1 cellular context compared by ENCODE assay signal in the genomic region with DNA sequence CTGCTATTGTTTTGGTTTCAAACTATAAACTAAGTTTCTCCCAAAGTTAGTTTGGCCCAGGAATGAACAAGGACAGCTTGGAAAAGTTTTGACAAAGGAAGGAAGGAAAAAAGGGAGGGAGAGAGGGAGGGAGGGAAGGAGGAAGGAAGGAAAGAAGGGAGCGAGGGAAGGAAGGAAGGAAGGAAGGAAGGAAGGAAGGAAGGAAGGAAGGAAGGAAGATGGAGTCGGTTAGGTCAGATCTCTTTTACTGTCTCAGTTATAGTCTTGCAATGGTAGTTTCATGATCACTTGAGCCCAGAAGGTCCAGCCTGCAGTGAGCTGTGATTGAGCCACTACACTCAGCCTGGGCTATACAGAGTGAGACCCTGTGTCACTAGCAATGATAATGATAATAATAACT.
A peak's percentile ranks its signal among the peaks of the same experiment; 100 is the strongest.
TF ChIP-seq lines count a peak whose summit lies in the region.

No MANE protein-coding gene starts in this region.

TF ChIP-seq in GM12878, 131 proteins besides CTCF, POLR2A, EP300 and RAD21:
- TF ChIP-seq NFIC (IDR thresholded peaks at IDR 0.05; ENCODE audit: low read depth, low read length): no peak
- TF ChIP-seq, protein P1, sequence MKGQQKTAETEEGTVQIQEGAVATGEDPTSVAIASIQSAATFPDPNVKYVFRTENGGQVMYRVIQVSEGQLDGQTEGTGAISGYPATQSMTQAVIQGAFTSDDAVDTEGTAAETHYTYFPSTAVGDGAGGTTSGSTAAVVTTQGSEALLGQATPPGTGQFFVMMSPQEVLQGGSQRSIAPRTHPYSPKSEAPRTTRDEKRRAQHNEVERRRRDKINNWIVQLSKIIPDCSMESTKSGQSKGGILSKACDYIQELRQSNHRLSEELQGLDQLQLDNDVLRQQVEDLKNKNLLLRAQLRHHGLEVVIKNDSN (IDR thresholded peaks at IDR 0.05; ENCODE audit: borderline replicate concordance, extremely low read length, insufficient read depth, low read depth, low read length): no peak
- TF ChIP-seq, protein P2, sequence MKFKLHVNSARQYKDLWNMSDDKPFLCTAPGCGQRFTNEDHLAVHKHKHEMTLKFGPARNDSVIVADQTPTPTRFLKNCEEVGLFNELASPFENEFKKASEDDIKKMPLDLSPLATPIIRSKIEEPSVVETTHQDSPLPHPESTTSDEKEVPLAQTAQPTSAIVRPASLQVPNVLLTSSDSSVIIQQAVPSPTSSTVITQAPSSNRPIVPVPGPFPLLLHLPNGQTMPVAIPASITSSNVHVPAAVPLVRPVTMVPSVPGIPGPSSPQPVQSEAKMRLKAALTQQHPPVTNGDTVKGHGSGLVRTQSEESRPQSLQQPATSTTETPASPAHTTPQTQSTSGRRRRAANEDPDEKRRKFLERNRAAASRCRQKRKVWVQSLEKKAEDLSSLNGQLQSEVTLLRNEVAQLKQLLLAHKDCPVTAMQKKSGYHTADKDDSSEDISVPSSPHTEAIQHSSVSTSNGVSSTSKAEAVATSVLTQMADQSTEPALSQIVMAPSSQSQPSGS (IDR thresholded peaks at IDR 0.05; ENCODE audit: low read length): no peak
- TF ChIP-seq, protein P3, sequence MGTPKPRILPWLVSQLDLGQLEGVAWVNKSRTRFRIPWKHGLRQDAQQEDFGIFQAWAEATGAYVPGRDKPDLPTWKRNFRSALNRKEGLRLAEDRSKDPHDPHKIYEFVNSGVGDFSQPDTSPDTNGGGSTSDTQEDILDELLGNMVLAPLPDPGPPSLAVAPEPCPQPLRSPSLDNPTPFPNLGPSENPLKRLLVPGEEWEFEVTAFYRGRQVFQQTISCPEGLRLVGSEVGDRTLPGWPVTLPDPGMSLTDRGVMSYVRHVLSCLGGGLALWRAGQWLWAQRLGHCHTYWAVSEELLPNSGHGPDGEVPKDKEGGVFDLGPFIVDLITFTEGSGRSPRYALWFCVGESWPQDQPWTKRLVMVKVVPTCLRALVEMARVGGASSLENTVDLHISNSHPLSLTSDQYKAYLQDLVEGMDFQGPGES (IDR thresholded peaks at IDR 0.05): no peak
- TF ChIP-seq YY1 (IDR thresholded peaks at IDR 0.05; ENCODE audit: low read depth, low read length): 0 out of 2 replicates have a peak, but pooled peaks have one; percentile 30
- TF ChIP-seq ETV6 (conservative IDR thresholded peaks at IDR 0.05 in 1 of 2, IDR thresholded peaks at IDR 0.05 in 1 of 2; ENCODE audit: borderline replicate concordance in 1 of 2, low read depth in 1 of 2): peak in 1 of 2 experiments; percentile 90; a peak in 2 of 4 replicates
- no peak for TF ChIP-seq WRNIP1 (IDR thresholded peaks at IDR 0.05; ENCODE audit: borderline replicate concordance, low read depth, low read length)
